In the genomic region with DNA sequence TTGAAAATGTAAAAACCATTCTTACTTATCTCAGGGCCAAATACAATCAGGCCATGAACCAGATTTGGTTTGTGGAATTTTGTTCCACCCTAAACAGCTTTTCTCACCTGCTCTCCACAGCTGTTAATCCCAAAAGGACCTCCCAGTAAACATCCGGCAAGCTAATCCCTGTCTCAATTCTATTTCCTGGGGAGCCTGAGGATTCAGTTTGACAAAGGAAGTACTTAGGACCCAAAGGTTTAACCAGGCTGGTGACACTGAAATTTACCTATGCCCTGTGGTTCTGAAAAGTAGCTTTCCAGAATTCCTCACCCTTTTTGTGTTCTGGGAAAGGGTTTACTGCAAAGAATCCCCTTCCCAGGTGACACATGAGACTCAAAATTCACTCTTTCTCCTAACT, we compare ENCODE assay signal across 20 cellular contexts. TPM values are rescaled to one million over a fixed set of nuclear protein-coding genes. Genes with fewer than 3 reads are reported as not detected.
DNase-seq lines count a peak whose midpoint lies in the region; ATAC-seq, FAIRE-seq and TF ChIP-seq lines count a peak whose summit lies in the region.
"Had no signal": no experiment of that assay in that cellular context is flagged by ENCODE, and none has a peak within 500 bp of the region (broad histone marks: within the 10 kb centered on the region; RNA-seq: fewer than 3 reads in every experiment).

No MANE protein-coding gene starts in this region.

- H3K27me3 Mint-ChIP-seq in astrocyte (ENCODE audit: low read depth, unreplicated experiment) = no peaks in the 10 kb centered on the region
- H3K27me3 Mint-ChIP-seq: stimulated activated memory B cell treated with anti-CD40 and anti-IgM and Interleukin-4, amounts not matched to agents 10 μg/mL and 1 μg/mL and 100 μg/mL, for 72 hours had no signal

- H3F3A ChIP-seq in PC-3 (ENCODE audit: low read length, unreplicated experiment) = no peaks in the 10 kb centered on the region

- H3K27ac Mint-ChIP-seq in astrocyte (ENCODE audit: unreplicated experiment) = peak overlapping the region; percentile 89
- H3K27ac Mint-ChIP-seq: stimulated activated memory B cell treated with anti-CD40 and anti-IgM and Interleukin-4, amounts not matched to agents 10 μg/mL and 1 μg/mL and 100 μg/mL, for 72 hours had no signal

- no peaks in the 10 kb centered on the region for H3K9me2 ChIP-seq in PC-3 (replicated peaks; ENCODE audit: low read length)

- H3K4me3 ChIP-seq in cardiac muscle cell (no peak overlapping the region), astrocyte (ENCODE audit: insufficient read depth, low read depth, low read length) (no peak overlapping the region), subcutaneous abdominal adipose tissue (ENCODE audit: low read depth in 1 of 5, low read length in 5 of 5) (no peak overlapping the region), PC-3 (ENCODE audit: low read length) (no peak overlapping the region)
- H3K4me3 ChIP-seq: Peyer's patch, skin epidermis, tibial nerve had no signal

- H3K27me3 ChIP-seq in cardiac muscle cell (no peaks in the 10 kb centered on the region), astrocyte (ENCODE audit: insufficient read depth, low read length) (no peaks in the 10 kb centered on the region), subcutaneous abdominal adipose tissue (ENCODE audit: control insufficient read depth in 5 of 5, insufficient read depth in 4 of 5, low read length in 5 of 5) (no peaks in the 10 kb centered on the region), PC-3 (ENCODE audit: low read length) (no peaks in the 10 kb centered on the region)
- H3K27me3 ChIP-seq: Peyer's patch, tibial nerve had no signal

- peaks cover 56% of the 10 kb centered on the region for H3K4me1 Mint-ChIP-seq in astrocyte (ENCODE audit: low read depth, unreplicated experiment)
- H3K4me1 Mint-ChIP-seq: stimulated activated memory B cell treated with anti-CD40 and anti-IgM and Interleukin-4, amounts not matched to agents 10 μg/mL and 1 μg/mL and 100 μg/mL, for 72 hours had no signal

- H3K4me1 ChIP-seq in cardiac muscle cell (ENCODE audit: low read depth) (peaks cover 57% of the 10 kb centered on the region), astrocyte (ENCODE audit: insufficient read depth, low read length) (peaks cover 30% of the 10 kb centered on the region), subcutaneous abdominal adipose tissue (ENCODE audit: control insufficient read depth in 5 of 5, insufficient read depth in 5 of 5, low read length in 5 of 5) (peaks cover 12 to 41% (median 26%) of the 10 kb centered on the region in 5 donors), PC-3 (ENCODE audit: insufficient read depth, low read length) (peaks cover 8% of the 10 kb centered on the region; the same call in 1 of the 2 replicates)
- H3K4me1 ChIP-seq: Peyer's patch, tibial nerve had no signal

- no TSS peak for BruUV-seq in PC-3 (replicated peaks; lab: Mats Ljungman, UMichigan)

- POLR2A ChIA-PET in PC-3 (lab: Charles Lee; ENCODE audit: unreplicated experiment) = interaction anchor here (0.7 kb wide), 1 partner anchor 16 kb away, joined by 3 read pairs; no protein-coding TSS in a partner anchor

- TF ChIP-seq CTCF in cardiac muscle cell (IDR thresholded peaks at IDR 0.05; ENCODE audit: low read depth, low read length) (no peak), astrocyte (IDR thresholded peaks at IDR 0.05; ENCODE audit: insufficient read depth, low read depth, low read length) (no peak), PC-3 (conservative IDR thresholded peaks at IDR 0.05; ENCODE audit: low read depth, low read length) (no peak)

- H3K4me2 ChIP-seq in astrocyte (ENCODE audit: low read length) (peak overlapping the region; percentile 48), PC-3 (ENCODE audit: low read length) (no peak overlapping the region)
- H3K4me2 ChIP-seq: KMS-11 had no signal

- no peaks in the 10 kb centered on the region for H3K9me3 Mint-ChIP-seq in astrocyte (ENCODE audit: unreplicated experiment)
- H3K9me3 Mint-ChIP-seq: stimulated activated memory B cell treated with anti-CD40 and anti-IgM and Interleukin-4, amounts not matched to agents 10 μg/mL and 1 μg/mL and 100 μg/mL, for 72 hours had no signal

- H2AFZ ChIP-seq in astrocyte (ENCODE audit: low read depth, low read length) = no peak overlapping the region
- H2AFZ ChIP-seq in PC-3 (ENCODE audit: low read length) = no peak overlapping the region

- intact Hi-C loops in Right ventricle myocardium superior (cut with DNase I) (no loop called here), PC-3 (cut with micrococcal nuclease) (no loop called here)

- no peak for ATAC-seq in Right ventricle myocardium superior (ENCODE audit: poor library complexity)
- ATAC-seq in PC-3 = no peak
- ATAC-seq: stimulated activated memory B cell treated with anti-CD40 and anti-IgM and Interleukin-4, amounts not matched to agents 10 μg/mL and 1 μg/mL and 100 μg/mL, for 72 hours had no signal

- peak overlapping the region; percentile 31 for H3K27ac ChIP-seq in cardiac muscle cell
- peak overlapping the region; percentile 69 for H3K27ac ChIP-seq in astrocyte (ENCODE audit: low read depth, low read length)
- H3K27ac ChIP-seq in subcutaneous abdominal adipose tissue (ENCODE audit: low read depth, low read length) = peak overlapping the region; percentile 98
- H3K27ac ChIP-seq in PC-3 (ENCODE audit: low read length) = no peak overlapping the region
- H3K27ac ChIP-seq: 22Rv1, KMS-11, Peyer's patch, skin epidermis, tibial nerve, VCaP had no signal

- no peaks in the 10 kb centered on the region for H3K79me2 ChIP-seq in astrocyte (ENCODE audit: insufficient read depth, low read length)
- H3K79me2 ChIP-seq in PC-3 (ENCODE audit: low read length) = no peaks in the 10 kb centered on the region

- peak overlapping the region; percentile 35 for H3K9ac ChIP-seq in astrocyte (ENCODE audit: low read length)
- H3K9ac ChIP-seq in subcutaneous abdominal adipose tissue (ENCODE audit: low read length in 5 of 5) = peak overlapping the region in 4 of 5 donors; percentile 50 to 71 (median 60)
- H3K9ac ChIP-seq in PC-3 (ENCODE audit: low read length) = no peak overlapping the region
- H3K9ac ChIP-seq: KMS-11 had no signal

- H3K36me3 Mint-ChIP-seq in astrocyte (ENCODE audit: low read depth, unreplicated experiment) = no peaks in the 10 kb centered on the region
- H3K36me3 Mint-ChIP-seq: stimulated activated memory B cell treated with anti-CD40 and anti-IgM and Interleukin-4, amounts not matched to agents 10 μg/mL and 1 μg/mL and 100 μg/mL, for 72 hours had no signal

- CTCF ChIA-PET in PC-3 (lab: Charles Lee) = no interaction called here

- no peaks in the 10 kb centered on the region for H4K20me1 ChIP-seq in astrocyte (ENCODE audit: insufficient read depth, low read length)
- no peaks in the 10 kb centered on the region for H4K20me1 ChIP-seq in PC-3 (ENCODE audit: low read length)

- no peak for FAIRE-seq in astrocyte (lab: Jason Lieb, UNC)

- no peaks in the 10 kb centered on the region for H3K9me3 ChIP-seq in cardiac muscle cell (ENCODE audit: low read depth)
- no peaks in the 10 kb centered on the region for H3K9me3 ChIP-seq in astrocyte (ENCODE audit: insufficient read depth, low read depth, low read length)
- H3K9me3 ChIP-seq in subcutaneous abdominal adipose tissue (ENCODE audit: control insufficient read depth in 5 of 5, low read length in 5 of 5) = no peaks in the 10 kb centered on the region
- H3K9me3 ChIP-seq in PC-3 (ENCODE audit: low read length) = no peaks in the 10 kb centered on the region
- H3K9me3 ChIP-seq: tibial nerve had no signal

- H3K36me3 ChIP-seq in cardiac muscle cell = no peaks in the 10 kb centered on the region
- H3K36me3 ChIP-seq in astrocyte (ENCODE audit: insufficient read depth, low read length) = no peaks in the 10 kb centered on the region
- H3K36me3 ChIP-seq in subcutaneous abdominal adipose tissue (ENCODE audit: control insufficient read depth in 5 of 5, insufficient read depth in 5 of 5, low read length in 5 of 5) = no peaks in the 10 kb centered on the region
- no peaks in the 10 kb centered on the region for H3K36me3 ChIP-seq in PC-3 (ENCODE audit: low read depth, low read length)
- H3K36me3 ChIP-seq: Peyer's patch, tibial nerve had no signal

- no peak for DNase-seq in cardiac muscle cell (ENCODE audit: low read depth in 1 of 2, low spot score in 1 of 2)
- no peak for DNase-seq in Right ventricle myocardium superior
- no peak for DNase-seq in astrocyte (ENCODE audit: low read depth)
- peak; percentile 50 for DNase-seq in iPS-NIHi11 (ENCODE audit: low spot score)
- DNase-seq in PC-3 = no peak
- no peak for DNase-seq in T-helper 1 cell
- DNase-seq in NCI-H2171 (lab: John Stamatoyannopoulos, UW) = no peak
- DNase-seq: DMS79 treated with DMSO at 0.1 percent for 48 hours, NCI-H2107, Peyer's patch had no signal

- no peak overlapping the region for H3K4me3 Mint-ChIP-seq in astrocyte (ENCODE audit: unreplicated experiment)
- H3K4me3 Mint-ChIP-seq: stimulated activated memory B cell treated with anti-CD40 and anti-IgM and Interleukin-4, amounts not matched to agents 10 μg/mL and 1 μg/mL and 100 μg/mL, for 72 hours had no signal

RNA-seq across cellular contexts. Expression of gene CAPZA3, which starts 15.0 kb away (rescaled TPM):
- not detected in 2 replicates for total RNA-seq in cardiac muscle cell
- not detected in 2 replicates for polyA plus RNA-seq in cardiac muscle cell
- total RNA-seq in Right ventricle myocardium superior = not detected
- total RNA-seq in astrocyte = not detected in 2 replicates
- total RNA-seq in PC-3 (2014; rRNA removed) = not detected in 2 replicates
- total RNA-seq: kidney epithelial cell, mononuclear cell, omental fat pad, Peyer's patch, tibial nerve had no signal

RNA-seq across cellular contexts. Expression of gene PLCZ1, which starts 15.1 kb away (rescaled TPM):
- total RNA-seq in cardiac muscle cell (not detected in 2 replicates), Right ventricle myocardium superior (not detected), astrocyte (not detected in 2 replicates), PC-3 (2014; rRNA removed) (not detected in 2 replicates)
- not detected in 2 replicates for polyA plus RNA-seq in cardiac muscle cell
- total RNA-seq: kidney epithelial cell, mononuclear cell, omental fat pad, Peyer's patch, tibial nerve had no signal
